6 cellular contexts compared by ENCODE assay signal in the genomic region with DNA sequence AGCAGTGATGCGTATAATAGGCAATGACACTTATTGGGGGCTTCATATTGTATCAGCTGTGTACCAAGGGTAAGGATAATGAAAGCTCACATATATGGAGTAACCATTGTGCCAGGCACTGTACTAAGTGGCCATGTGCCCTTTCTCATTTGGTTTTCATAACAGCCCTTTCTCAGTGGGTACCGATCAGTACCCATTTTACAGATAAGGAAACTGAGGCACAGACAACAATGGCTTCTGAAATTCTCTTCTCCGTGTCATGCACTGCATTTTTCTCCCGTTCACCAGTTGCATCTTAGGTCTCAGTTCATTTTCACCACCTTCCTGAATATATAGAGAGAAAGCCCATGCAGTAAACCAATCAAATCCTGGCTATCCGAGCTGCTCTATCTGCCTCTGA.
"Had no signal": no experiment of that assay in that cellular context is flagged by ENCODE, and none has a peak within 500 bp of the region (broad histone marks: within the 10 kb centered on the region; RNA-seq: fewer than 3 reads in every experiment).

No MANE protein-coding gene starts in this region.

- H3K4me2 ChIP-seq: KMS-11 had no signal

- H3K27ac ChIP-seq: HL-60, KMS-11 had no signal

- FAIRE-seq: HTR-8/SVneo had no signal

- DNase-seq: IMR-90, KBM-7, KG1 had no signal

- H3K9ac ChIP-seq: KMS-11 had no signal
